17 cellular contexts compared by ENCODE assay signal in genomic region chr5:142722896-142723295, GRCh38. TPM values are rescaled to one million over a fixed set of nuclear protein-coding genes. Genes with fewer than 3 reads are reported as not detected.
"Had no signal": no experiment of that assay in that cellular context is flagged by ENCODE, and none has a peak within 500 bp of the region (broad histone marks: within the 10 kb centered on the region; RNA-seq: fewer than 3 reads in every experiment).

No MANE protein-coding gene starts in this region.

- H3K4me1 ChIP-seq: colonic mucosa, parathyroid adenoma had no signal

- H3K79me2 ChIP-seq: parathyroid adenoma had no signal

- H3K9me3 ChIP-seq: colonic mucosa, left lung, spleen, upper lobe of right lung had no signal

- H2AFZ ChIP-seq: parathyroid adenoma had no signal

- DNase-seq: activated CD4-positive, alpha-beta T cell treated with anti-CD3 and anti-CD28 coated beads, Interleukin-2, amount 10 ng/mL, durations not matched to agents 7 days and 5 days; activated CD8-positive, alpha-beta T cell treated with anti-CD3 and anti-CD28 coated beads, Interleukin-2, amount 10 ng/mL, durations not matched to agents 7 days and 5 days; activated naive CD4-positive, alpha-beta T cell treated with Interleukin-2 at 50 U/mL for 16 hours; activated naive CD8-positive, alpha-beta T cell treated with anti-CD3 and anti-CD28 coated beads, Interleukin-2, amount 10 ng/mL, durations not matched to agents 7 days and 5 days; activated T-cell treated with anti-CD3 and anti-CD28 coated beads, Interleukin-2, amount 50 U/mL, for 24 hours; central memory CD4-positive, alpha-beta T cell; colonic mucosa; erythroblast; left lung; naive thymus-derived CD8-positive, alpha-beta T cell; spleen; stimulated activated CD4-positive, alpha-beta T cell treated with anti-CD3 and anti-CD28 coated beads, Interleukin-4, amount 100 ng/mL, for 4 hours; upper lobe of right lung had no signal

- ATAC-seq: activated CD8-positive, alpha-beta T cell treated with anti-CD3 and anti-CD28 coated beads, Interleukin-2, amount 10 ng/mL, durations not matched to agents 7 days and 5 days; left lung; naive thymus-derived CD8-positive, alpha-beta T cell; stimulated activated memory B cell treated with anti-CD40 and anti-IgM and Interleukin-4, amounts not matched to agents 10 μg/mL and 1 μg/mL and 100 μg/mL, for 72 hours; upper lobe of right lung had no signal

- H3K9ac ChIP-seq: parathyroid adenoma had no signal

- H3K36me3 ChIP-seq: colonic mucosa, left lung, spleen, upper lobe of right lung had no signal

- H3K27ac ChIP-seq: colonic mucosa, left lung, parathyroid adenoma, spleen, upper lobe of right lung had no signal

- H3K4me3 ChIP-seq: colonic mucosa, left lung, spleen, upper lobe of right lung had no signal

- H3K27me3 ChIP-seq: colonic mucosa, upper lobe of right lung had no signal

RNA-seq across cellular contexts. Expression of gene FGF1, which starts 37.0 kb away (rescaled TPM):
- total RNA-seq: activated CD4-positive, alpha-beta T cell treated with anti-CD3 and anti-CD28 coated beads, Interleukin-2, amount 10 ng/mL, durations not matched to agents 7 days and 5 days; activated CD8-positive, alpha-beta T cell treated with anti-CD3 and anti-CD28 coated beads, Interleukin-2, amount 10 ng/mL, durations not matched to agents 7 days and 5 days; activated naive CD8-positive, alpha-beta T cell treated with anti-CD3 and anti-CD28 coated beads, Interleukin-2, amount 10 ng/mL, durations not matched to agents 7 days and 5 days; activated T-helper 2 cell treated with anti-CD3 and anti-CD28 coated beads, Interferon-gamma antibody, Interleukin-2, Interleukin-4, amounts not matched to agents 10 μg/mL and 5 μg/mL and 100 μg/mL, durations not matched to agents 14 hours and 24 hours and 36 hours; naive thymus-derived CD8-positive, alpha-beta T cell; T-helper 1 cell treated with Interleukin-12 subunit alpha and Interleukin-12 subunit beta and Interleukin-4 antibody, amounts not matched to agents 30 ng/mL and 1 ng/mL, for 36 hours had no signal
- polyA plus RNA-seq: naive thymus-derived CD8-positive, alpha-beta T cell had no signal
